In genomic region chr11:10933455-10934292, GRCh38 we compare ENCODE assay signal across 8 cellular contexts.
DNase-seq lines count a peak whose midpoint lies in the region; ATAC-seq and TF ChIP-seq lines count a peak whose summit lies in the region.

No MANE protein-coding gene starts in this region.

- H3K27ac ChIP-seq in RWPE2 (ENCODE audit: poor library complexity, severe bottlenecking): peak overlapping the region; percentile 13
- peak overlapping the region; percentile 43 for H3K27ac ChIP-seq in foreskin keratinocyte
- peak overlapping the region; percentile 61 for H3K27ac ChIP-seq in neuronal stem cell (replicated peaks; ENCODE audit: low read length)

- no peak overlapping the region for H3K9ac ChIP-seq in neuronal stem cell (ENCODE audit: low read depth, low read length, poor library complexity)

- no peak overlapping the region for H2BK12ac ChIP-seq in neuronal stem cell (ENCODE audit: low read length)

- peak overlapping the region; percentile 61 for H3K4me2 ChIP-seq in neuronal stem cell (ENCODE audit: insufficient read depth, low read length, poor library complexity, severe bottlenecking)

- ATAC-seq in GM21786 (IDR thresholded peaks at IDR 0.05; ENCODE audit: unreplicated experiment) (peak; percentile 89), RWPE2 (ENCODE audit: low read depth) (peak; percentile 90), foreskin keratinocyte (peak; percentile 85)

- H2BK15ac ChIP-seq in neuronal stem cell (ENCODE audit: low read length): no peak overlapping the region

- H4K91ac ChIP-seq in neuronal stem cell (ENCODE audit: low read depth, low read length, poor library complexity): no peak overlapping the region

- H2BK120ac ChIP-seq in neuronal stem cell (ENCODE audit: low read depth, low read length): no peak overlapping the region

- H3K79me1 ChIP-seq in neuronal stem cell (ENCODE audit: low read depth, low read length): no peaks in the 10 kb centered on the region

- H2BK5ac ChIP-seq in neuronal stem cell (ENCODE audit: low read length): no peak overlapping the region

- no peaks in the 10 kb centered on the region for H3K27me3 ChIP-seq in RWPE2 (ENCODE audit: insufficient read depth, poor library complexity, severe bottlenecking)
- no peaks in the 10 kb centered on the region for H3K27me3 ChIP-seq in foreskin keratinocyte
- H3K27me3 ChIP-seq in neuronal stem cell (ENCODE audit: control insufficient read depth in 3 of 3, insufficient read depth in 3 of 3, low read depth in 1 of 3, low read length in 3 of 3): peaks cover 0 to 17% (median 5%) of the 10 kb centered on the region in 3 experiments

- H3K4me1 ChIP-seq in RWPE2 (ENCODE audit: insufficient read depth, poor library complexity, severe bottlenecking) (no peaks in the 10 kb centered on the region), foreskin keratinocyte (no peaks in the 10 kb centered on the region), neuronal stem cell (ENCODE audit: control insufficient read depth in 2 of 2, insufficient read depth in 1 of 2, low read depth in 1 of 2, low read length in 2 of 2) (peaks cover 4 to 7% of the 10 kb centered on the region in 2 donors)

- H3K4me3 ChIP-seq in RWPE2 (ENCODE audit: severe bottlenecking) (peak overlapping the region; percentile 22), neuronal stem cell (ENCODE audit: low read length in 2 of 2) (peak overlapping the region; percentile 49 to 80)

- no peak overlapping the region for H3K23ac ChIP-seq in neuronal stem cell (ENCODE audit: low read depth, low read length, poor library complexity)

- TF ChIP-seq CTCF in RWPE2 (IDR thresholded peaks at IDR 0.05; ENCODE audit: poor library complexity, severe bottlenecking): peak; percentile 94
- peak; percentile 98 for TF ChIP-seq CTCF in foreskin keratinocyte (conservative IDR thresholded peaks at IDR 0.05)

- no peak overlapping the region for H3K14ac ChIP-seq in neuronal stem cell (ENCODE audit: low read length)

- DNase-seq in DMS79 treated with DMSO at 0.1 percent for 48 hours (lab: John Stamatoyannopoulos, UW) (peak; percentile 92), LHCN-M2 (ENCODE audit: low read depth) (peak; percentile 90), RWPE2 (ENCODE audit: low spot score) (peak; percentile 89), activated gamma-delta T cell treated with Interleukin-2 at 50 U/mL for 16 hours (peak; percentile 80), foreskin keratinocyte (peak; percentile 71 to 89), neuronal stem cell (ENCODE audit: low spot score) (peak; percentile 88), stromal cell of bone marrow (ENCODE audit: low read depth) (peak; percentile 91)

- H3K9me3 ChIP-seq in RWPE2 (ENCODE audit: severe bottlenecking) (no peaks in the 10 kb centered on the region), neuronal stem cell (replicated peaks in 1 of 2; ENCODE audit: control insufficient read depth in 2 of 2, insufficient read depth in 1 of 2, low read depth in 1 of 2, low read length in 2 of 2) (peaks cover 0 to 2% of the 10 kb centered on the region in 2 donors)

- H2AFZ ChIP-seq in neuronal stem cell (ENCODE audit: low read length): peak overlapping the region; percentile 94

- H3K18ac ChIP-seq in neuronal stem cell (ENCODE audit: low read length): no peak overlapping the region

- no peak overlapping the region for H3K4ac ChIP-seq in neuronal stem cell (ENCODE audit: low read length)

- no peaks in the 10 kb centered on the region for H3K36me3 ChIP-seq in RWPE2 (ENCODE audit: low read depth)
- no peaks in the 10 kb centered on the region for H3K36me3 ChIP-seq in neuronal stem cell (replicated peaks in 1 of 2; ENCODE audit: control insufficient read depth in 2 of 2, insufficient read depth in 2 of 2, low read length in 2 of 2)

- no CpG with 5 or more reads among the region's 20 CpGs for WGBS in neuronal stem cell (ENCODE audit: extremely low coverage in 2 of 2, insufficient read length in 2 of 2, insufficient replicate concordance in 1 of 2), 2 donors

- no peak overlapping the region for H2AK5ac ChIP-seq in neuronal stem cell (ENCODE audit: low read depth, low read length)

- no peak overlapping the region for H4K8ac ChIP-seq in neuronal stem cell (ENCODE audit: low read depth, low read length)

Comparison
In these comparisons a context has a peak if more than half of its experiments do, and no peak if none do; other contexts are left out.
1. Peak in every context shown above with its lines: DNase-seq, ATAC-seq, H3K4me3 ChIP-seq and H3K27ac ChIP-seq.